Comparison of ENCODE assay signal across 8 cellular contexts in genomic region chr9:112180387-112180881, GRCh38. TPM values are rescaled to one million over a fixed set of nuclear protein-coding genes. Genes with fewer than 3 reads are reported as not detected.
DNase-seq lines count a peak whose midpoint lies in the region; ATAC-seq, FAIRE-seq and TF ChIP-seq lines count a peak whose summit lies in the region.

No MANE protein-coding gene starts in this region.

- DNase-seq in AML-193 (lab: John Stamatoyannopoulos, UW) (peak; percentile 10 to 32), H4 (ENCODE audit: low spot score) (peak; percentile 86), activated B cell treated with CpG ODN at 0.5 μM for 24 hours (no peak), kidney tubule cell (ENCODE audit: low spot score) (peak; percentile 60), HTR-8/SVneo (ENCODE audit: insufficient read length, low spot score) (no peak), NCI-H510A (lab: John Stamatoyannopoulos, UW) (no peak), Right ventricle myocardium superior (no peak)

- H3K27ac Mint-ChIP-seq in activated B cell treated with CpG ODN at 0.5 μM for 24 hours, result no peak overlapping the region

- intact Hi-C loops in activated B cell treated with CpG ODN at 0.5 μM for 24 hours (cut with micrococcal nuclease), result no loop called here
- intact Hi-C loops in Right ventricle myocardium superior (cut with DNase I), result no loop called here

- no peak for FAIRE-seq in HTR-8/SVneo (lab: Jason Lieb, UNC)

- H3K4me1 Mint-ChIP-seq in activated B cell treated with CpG ODN at 0.5 μM for 24 hours, result peaks cover 23% of the 10 kb centered on the region

- no peak for TF ChIP-seq CTCF in activated B cell treated with CpG ODN at 0.5 μM for 24 hours (IDR thresholded peaks at IDR 0.05)

- H3K36me3 Mint-ChIP-seq in activated B cell treated with CpG ODN at 0.5 μM for 24 hours (ENCODE audit: low read depth), result no peaks in the 10 kb centered on the region

- CTCF ChIA-PET in activated B cell treated with CpG ODN at 0.5 μM for 24 hours (lab: Charles Lee), result no interaction called here

- H3K4me3 Mint-ChIP-seq in activated B cell treated with CpG ODN at 0.5 μM for 24 hours, result no peak overlapping the region

- POLR2A ChIA-PET in activated B cell treated with CpG ODN at 0.5 μM for 24 hours (lab: Charles Lee), result interaction anchor here (0.6 kb wide), 1 partner anchor 75 kb away, joined by 3 read pairs; no protein-coding TSS in a partner anchor

- peaks cover 4% of the 10 kb centered on the region for H3K9me3 Mint-ChIP-seq in activated B cell treated with CpG ODN at 0.5 μM for 24 hours

- H3K27me3 Mint-ChIP-seq in activated B cell treated with CpG ODN at 0.5 μM for 24 hours, result no peaks in the 10 kb centered on the region

- peak; percentile 45 for ATAC-seq in activated B cell treated with CpG ODN at 0.5 μM for 24 hours (ENCODE audit: low read depth)
- ATAC-seq in GM21737 (IDR thresholded peaks at IDR 0.05; ENCODE audit: unreplicated experiment), result no peak
- no peak for ATAC-seq in Right ventricle myocardium superior (ENCODE audit: poor library complexity)

RNA-seq across cellular contexts. Expression of gene SUSD1, which starts 5.3 kb away (rescaled TPM):
- total RNA-seq in H4 (2014; rRNA removed; shearing (Covaris generic)), result 0.89 and 1.8 TPM in 2 replicates
- total RNA-seq in activated B cell treated with CpG ODN at 0.5 μM for 24 hours (12.9 and 15.7 TPM in 2 replicates), Right ventricle myocardium superior (6.4 TPM)

Comparison
In these comparisons a context has a peak if more than half of its experiments do, and no peak if none do; other contexts are left out.
1. DNase-seq: peak in AML-193 (2 of 2), H4 (single experiment) and kidney tubule cell (single experiment); none in activated B cell treated with CpG ODN at 0.5 μM for 24 hours (single experiment), HTR-8/SVneo (single experiment), NCI-H510A (single experiment) and Right ventricle myocardium superior (single experiment).